ENCODE assay signal across 10 cellular contexts in the genomic region with DNA sequence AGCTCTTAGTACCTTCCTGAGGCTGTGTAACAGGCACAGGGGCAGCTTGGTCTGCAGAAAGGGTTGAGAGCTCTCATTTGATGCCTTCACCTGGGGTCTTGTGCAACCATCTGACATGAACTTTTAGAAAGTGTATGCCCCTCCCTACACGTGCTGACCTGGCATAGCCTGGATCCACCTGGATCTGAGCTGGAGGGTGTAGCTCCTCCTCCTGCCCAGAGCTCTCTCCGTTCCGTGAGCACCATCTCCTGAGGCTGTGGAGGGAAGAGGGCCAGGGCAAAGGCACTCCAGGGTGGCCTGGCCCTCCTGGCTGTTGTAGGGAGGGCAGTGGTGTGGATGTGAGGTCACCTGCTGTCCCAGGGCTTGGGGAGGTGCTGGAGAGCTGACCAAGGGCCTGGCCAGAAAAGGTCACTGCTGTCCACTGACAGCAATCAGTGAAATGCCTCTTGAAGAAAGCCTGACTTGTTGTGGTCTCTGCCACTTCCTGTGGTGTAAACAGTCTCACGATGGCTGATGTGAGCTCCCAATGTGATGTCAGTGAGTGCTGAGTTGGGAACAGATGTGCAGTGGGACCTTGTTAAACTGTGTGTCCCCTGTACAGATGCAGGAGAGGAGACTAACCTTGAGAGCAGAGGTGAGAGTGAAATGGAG. TPM values are rescaled to one million over a fixed set of nuclear protein-coding genes. Genes with fewer than 3 reads are reported as not detected.
DNase-seq lines count a peak whose midpoint lies in the region; ATAC-seq, FAIRE-seq and TF ChIP-seq lines count a peak whose summit lies in the region.
"Had no signal": no experiment of that assay in that cellular context is flagged by ENCODE, and none has a peak within 500 bp of the region (broad histone marks: within the 10 kb centered on the region; RNA-seq: fewer than 3 reads in every experiment).

No MANE protein-coding gene starts in this region.

- ATAC-seq in activated CD4-positive, alpha-beta T cell treated with anti-CD3 and anti-CD28 coated beads for 36 hours = peak; percentile 35
- ATAC-seq in HG02884 (IDR thresholded peaks at IDR 0.05; ENCODE audit: unreplicated experiment) = peak; percentile 32

- POLR2A ChIA-PET in activated CD4-positive, alpha-beta T cell treated with anti-CD3 and anti-CD28 coated beads for 36 hours (lab: Charles Lee) = interaction anchor here (1.3 kb wide), 1 partner anchor 47 kb away, joined by 3 read pairs; no protein-coding TSS in a partner anchor

- H3K4me3 ChIP-seq in small intestine (ENCODE audit: low read depth in 1 of 2, low read length in 2 of 2) = no peak overlapping the region
- no peak overlapping the region for H3K4me3 ChIP-seq in dorsolateral prefrontal cortex
- H3K4me3 ChIP-seq: SJSA1 had no signal

- TF ChIP-seq CTCF in dorsolateral prefrontal cortex (IDR thresholded peaks at IDR 0.05 in 54 of 56, conservative IDR thresholded peaks at IDR 0.05 in 2 of 56; ENCODE audit: low read depth in 1 of 56, partially characterized antibody in 56 of 56) (no peak), Calu3 (IDR thresholded peaks at IDR 0.05; ENCODE audit: unreplicated experiment) (no peak)

- FAIRE-seq in small intestine (lab: Jason Lieb, UNC) = no peak
- FAIRE-seq: colon had no signal

- 37 to 50% (median 43%) methylated on average over 4 of the region's 4 CpGs for WGBS in small intestine, 3 donors

- peaks cover 1% of the 10 kb centered on the region for H3K36me3 Mint-ChIP-seq in activated CD4-positive, alpha-beta T cell treated with anti-CD3 and anti-CD28 coated beads for 36 hours (ENCODE audit: low read depth)
- H3K36me3 Mint-ChIP-seq in Calu3 (ENCODE audit: insufficient read depth, unreplicated experiment) = peaks cover 39% of the 10 kb centered on the region

- no peaks in the 10 kb centered on the region for H3K9me3 ChIP-seq in small intestine (ENCODE audit: control insufficient read depth, low read depth)
- H3K9me3 ChIP-seq: SJSA1 had no signal

- H3K27me3 Mint-ChIP-seq in activated CD4-positive, alpha-beta T cell treated with anti-CD3 and anti-CD28 coated beads for 36 hours = no peaks in the 10 kb centered on the region
- H3K27me3 Mint-ChIP-seq in Calu3 (ENCODE audit: unreplicated experiment) = no peaks in the 10 kb centered on the region

- no peaks in the 10 kb centered on the region for H3K4me1 ChIP-seq in small intestine (ENCODE audit: control insufficient read depth in 2 of 2, insufficient read depth in 1 of 2, low read depth in 1 of 2, low read length in 1 of 2)
- H3K4me1 ChIP-seq: SJSA1 had no signal

- no peak overlapping the region for H3K27ac ChIP-seq in small intestine (ENCODE audit: low read depth in 1 of 2, low read length in 1 of 2)
- no peak overlapping the region for H3K27ac ChIP-seq in dorsolateral prefrontal cortex
- H3K27ac ChIP-seq: SJSA1 had no signal

- CTCF ChIA-PET in activated CD4-positive, alpha-beta T cell treated with anti-CD3 and anti-CD28 coated beads for 36 hours (lab: Charles Lee) = interaction anchor here (0.5 to 4.4 kb wide), 22 partner anchors 9 to 670 kb away, joined by 3 to 42 read pairs (median 5); no protein-coding TSS in a partner anchor
- CTCF ChIA-PET in Calu3 (lab: Charles Lee) = interaction anchor here (0.6 to 5.0 kb wide), 4 partner anchors 42 to 768 kb away, joined by 5 to 26 read pairs (median 6); no protein-coding TSS in a partner anchor

- peak; percentile 54 for DNase-seq in activated CD4-positive, alpha-beta T cell treated with anti-CD3 and anti-CD28 coated beads for 36 hours
- no peak for DNase-seq in activated CD4-positive, alpha-beta T cell treated with anti-CD3 and anti-CD28 coated beads, Interleukin-2, amount 50 U/mL, for 1 hour
- peak in 3 of 5 experiments; percentile 37 to 95 (median 57) for DNase-seq in T-helper 2 cell
- DNase-seq in small intestine = peak; percentile 35
- DNase-seq in dorsolateral prefrontal cortex = no peak
- DNase-seq in globus pallidus (ENCODE audit: low spot score) = no peak
- no peak for DNase-seq in Calu3

- H3K4me1 Mint-ChIP-seq in activated CD4-positive, alpha-beta T cell treated with anti-CD3 and anti-CD28 coated beads for 36 hours = peaks cover 40% of the 10 kb centered on the region
- peaks cover 10% of the 10 kb centered on the region for H3K4me1 Mint-ChIP-seq in Calu3 (ENCODE audit: low read depth, unreplicated experiment)

- H3K27me3 ChIP-seq in small intestine (ENCODE audit: control insufficient read depth in 2 of 2, insufficient read depth in 2 of 2, low read length in 2 of 2) (no peaks in the 10 kb centered on the region), dorsolateral prefrontal cortex (no peaks in the 10 kb centered on the region)
- H3K27me3 ChIP-seq: SJSA1 had no signal

- intact Hi-C loops in activated CD4-positive, alpha-beta T cell treated with anti-CD3 and anti-CD28 coated beads for 36 hours (cut with DNase I, micrococcal nuclease) = no loop called here
- intact Hi-C loops in dorsolateral prefrontal cortex (cut with DNase I) (loop anchor here in 1 of 2 donors (2.0 to 10.0 kb wide), 2 partner anchors 40 to 134 kb away; partner anchors contain the start of gene GNA12), Calu3 (cut with micrococcal nuclease; ENCODE audit: unreplicated experiment) (no loop called here)

- H3K27ac Mint-ChIP-seq in activated CD4-positive, alpha-beta T cell treated with anti-CD3 and anti-CD28 coated beads for 36 hours = peak overlapping the region; percentile 77
- no peak overlapping the region for H3K27ac Mint-ChIP-seq in Calu3 (ENCODE audit: unreplicated experiment)

- H3K4me3 Mint-ChIP-seq in activated CD4-positive, alpha-beta T cell treated with anti-CD3 and anti-CD28 coated beads for 36 hours = no peak overlapping the region
- H3K4me3 Mint-ChIP-seq in Calu3 (ENCODE audit: low read depth, unreplicated experiment) = no peak overlapping the region

- no peaks in the 10 kb centered on the region for H3K9me3 Mint-ChIP-seq in activated CD4-positive, alpha-beta T cell treated with anti-CD3 and anti-CD28 coated beads for 36 hours (ENCODE audit: low read depth)
- no peaks in the 10 kb centered on the region for H3K9me3 Mint-ChIP-seq in Calu3 (ENCODE audit: low read depth, unreplicated experiment)

- BruUV-seq in Calu3 (replicated peaks; lab: Mats Ljungman, UMichigan) = no TSS peak

- H3K36me3 ChIP-seq in small intestine (ENCODE audit: control insufficient read depth in 2 of 2, insufficient read depth in 2 of 2, low read length in 2 of 2) = no peaks in the 10 kb centered on the region

RNA-seq across cellular contexts. Expression of gene AMZ1, which starts 23.0 kb away (rescaled TPM):
- total RNA-seq in activated CD4-positive, alpha-beta T cell treated with anti-CD3 and anti-CD28 coated beads for 36 hours = under 1 TPM; 0.14 TPM
- under 1 TPM in 1 of 3 donors, not detected in 2; 0.07 TPM for polyA plus RNA-seq in small intestine
- total RNA-seq in dorsolateral prefrontal cortex = 10 to 100 TPM in 74 of 120 experiments, 1 to 10 TPM in 46; 6.1 to 23.5 (median 11.7) TPM
- total RNA-seq in Calu3 (2022) = 0.12 and 0.44 TPM in 2 replicates

Comparison
In these comparisons a context has a peak if more than half of its experiments do, and no peak if none do; other contexts are left out.
1. DNase-seq: peak in activated CD4-positive, alpha-beta T cell treated with anti-CD3 and anti-CD28 coated beads for 36 hours (single experiment), T-helper 2 cell (3 of 5) and small intestine (single experiment); none in activated CD4-positive, alpha-beta T cell treated with anti-CD3 and anti-CD28 coated beads, Interleukin-2, amount 50 U/mL, for 1 hour (single experiment), dorsolateral prefrontal cortex (0 of 10), globus pallidus (single experiment) and Calu3 (single experiment).